16 cellular contexts compared by ENCODE assay signal in genomic region chr20:47561175-47561574, GRCh38. TPM values are rescaled to one million over a fixed set of nuclear protein-coding genes. Genes with fewer than 3 reads are reported as not detected.
A peak's percentile ranks its signal among the peaks of the same experiment; 100 is the strongest.
DNase-seq lines count a peak whose midpoint lies in the region; ATAC-seq, FAIRE-seq and TF ChIP-seq lines count a peak whose summit lies in the region.
"Had no signal": no experiment of that assay in that cellular context is flagged by ENCODE, and none has a peak within 500 bp of the region (broad histone marks: within the 10 kb centered on the region; RNA-seq: fewer than 3 reads in every experiment).

No MANE protein-coding gene starts in this region.

- DNase-seq in AG09319 (ENCODE audit: extremely low read depth, low read depth) (peak; percentile 52), HEK293T (ENCODE audit: extremely low spot score) (no peak), dedifferentiated amniotic fluid mesenchymal stem cell (ENCODE audit: extremely low spot score) (peak; percentile 54), HepG2 (ENCODE audit: low spot score) (no peak), mesendoderm (no peak), HK-2 (ENCODE audit: unreplicated experiment) (no peak), vagina (ENCODE audit: extremely low spot score in 2 of 2) (no peak)
- DNase-seq: cerebellar nuclear complex; Kasumi-1; mucosa of descending colon; NCI-H510A treated with DMSO at 0.1 percent for 48 hours; stimulated activated CD8-positive, alpha-beta memory T cell treated with anti-CD3 and anti-CD28 coated beads, Interleukin-4, amount 100 ng/mL, for 48 hours had no signal

- H3K4me2 ChIP-seq in HepG2 (ENCODE audit: low read depth, low read length), result no peak overlapping the region
- no peak overlapping the region for H3K4me2 ChIP-seq in mesendoderm (ENCODE audit: low read length)

- CTCF ChIA-PET in HEK293T (lab: Yijun Ruan, JAX) (interaction anchor here (0.5 to 0.8 kb wide), 3 partner anchors 60 to 914 kb away, joined by 3 to 4 read pairs (median 4); no protein-coding TSS in a partner anchor), HepG2 (lab: Yijun Ruan, JAX; ENCODE audit: low intra/inter-chr PET ratio, low total read pairs) (no interaction called here)

- peaks cover 8% of the 10 kb centered on the region for H4K20me1 ChIP-seq in HepG2 (ENCODE audit: insufficient read depth, low read length)

- in situ Hi-C loops in HepG2 (cut with HindIII; ENCODE audit: extremely low pct_ligation_motif_present, low pct_unique_long_range_greater_than_20kb), result no loop called here

- H3K79me1 ChIP-seq in mesendoderm (ENCODE audit: low read length), result peaks cover 4% of the 10 kb centered on the region

- H3K4me1 ChIP-seq in HepG2 (ENCODE audit: insufficient read depth, low read length) (peaks cover 81% of the 10 kb centered on the region), mesendoderm (ENCODE audit: control insufficient read depth, low read depth, low read length) (no peaks in the 10 kb centered on the region), vagina (peaks cover 44% of the 10 kb centered on the region)

- H4K5ac ChIP-seq in mesendoderm (ENCODE audit: low read length), result no peak overlapping the region

- H3K9ac ChIP-seq in HepG2 (ENCODE audit: insufficient read depth, low read depth, low read length) (no peak overlapping the region), mesendoderm (ENCODE audit: low read length) (no peak overlapping the region)
- H3K9ac ChIP-seq: BLaER1 treated with 17β-estradiol and CSF1 and Interleukin-3, amounts not matched to agents 10 nM and 100 nM had no signal

- no peaks in the 10 kb centered on the region for H3K27me3 ChIP-seq in HepG2 (ENCODE audit: control insufficient read depth in 1 of 2, insufficient read depth in 2 of 2, low read length in 2 of 2)
- no peaks in the 10 kb centered on the region for H3K27me3 ChIP-seq in mesendoderm (ENCODE audit: insufficient read depth, low read length, poor library complexity)
- H3K27me3 ChIP-seq in vagina, result no peaks in the 10 kb centered on the region
- H3K27me3 ChIP-seq: BLaER1 treated with 17β-estradiol and CSF1 and Interleukin-3, amounts not matched to agents 10 nM and 100 nM had no signal

- H3K36me3 ChIP-seq in HepG2 (replicated peaks in 1 of 2; ENCODE audit: control insufficient read depth in 1 of 2, insufficient read depth in 2 of 2, low read length in 2 of 2) (no peaks in the 10 kb centered on the region), mesendoderm (ENCODE audit: control insufficient read depth, insufficient read depth, low read length) (no peaks in the 10 kb centered on the region), vagina (no peaks in the 10 kb centered on the region)

- no peak overlapping the region for H2BK15ac ChIP-seq in mesendoderm (replicated peaks; ENCODE audit: low read depth)

- TF ChIP-seq EP300 in HepG2 (IDR thresholded peaks at IDR 0.05; ENCODE audit: low read depth in 2 of 2, low read length in 2 of 2) (no peak), HepG2 (CRISPR knock-in tag; IDR thresholded peaks at IDR 0.05; ENCODE audit: borderline replicate concordance) (no peak)

- ATAC-seq in HepG2 (no peak), HG03571 (IDR thresholded peaks at IDR 0.05; ENCODE audit: unreplicated experiment) (no peak)

- H3K27ac ChIP-seq in HepG2 (ENCODE audit: extremely low read length, insufficient read depth, low read length) (no peak overlapping the region), mesendoderm (ENCODE audit: low read depth, low read length) (no peak overlapping the region), vagina (no peak overlapping the region)
- H3K27ac ChIP-seq: BLaER1 treated with 17β-estradiol and CSF1 and Interleukin-3, amounts not matched to agents 10 nM and 100 nM had no signal

- WGBS in HepG2 (ENCODE audit: low lambda C conversion rate), result 82% methylated on average over 3 of the region's 3 CpGs
- WGBS in mesendoderm (ENCODE audit: extremely low coverage, insufficient coverage, low lambda C conversion rate), result no CpG with 5 or more reads among the region's 3 CpGs

- H2AK5ac ChIP-seq in mesendoderm (ENCODE audit: low read length), result no peak overlapping the region

- no peak overlapping the region for H3K56ac ChIP-seq in mesendoderm (ENCODE audit: low read length)

- TF ChIP-seq RAD21 in HepG2 (CRISPR knock-in tag; IDR thresholded peaks at IDR 0.05), result no peak

- H3K4me3 ChIP-seq in HepG2 (replicated peaks in 1 of 3; ENCODE audit: insufficient read depth in 1 of 3, low read depth in 2 of 3, low read length in 3 of 3) (no peak overlapping the region), mesendoderm (ENCODE audit: low read length) (no peak overlapping the region), vagina (no peak overlapping the region)
- H3K4me3 ChIP-seq: BLaER1 treated with 17β-estradiol and CSF1 and Interleukin-3, amounts not matched to agents 10 nM and 100 nM; mucosa of descending colon had no signal

- no peak for TF ChIP-seq POLR2A in HepG2 (IDR thresholded peaks at IDR 0.05; ENCODE audit: insufficient read depth in 1 of 2, low read depth in 2 of 2, low read length in 2 of 2)
- no peak for TF ChIP-seq POLR2A in vagina (IDR thresholded peaks at IDR 0.05)

- FAIRE-seq in HepG2 (lab: Jason Lieb, UNC), result no peak
- FAIRE-seq: RCC 7860, urothelium cell line had no signal

- H4K8ac ChIP-seq in mesendoderm (ENCODE audit: low read depth, low read length), result no peak overlapping the region

- H3K79me2 ChIP-seq in HepG2 (ENCODE audit: insufficient read depth, low read length), result peaks cover 98% of the 10 kb centered on the region
- H3K79me2 ChIP-seq in mesendoderm (ENCODE audit: control insufficient read depth, insufficient read depth, low read length), result peaks cover 3% of the 10 kb centered on the region

- H3K23ac ChIP-seq in mesendoderm (ENCODE audit: low read length), result no peak overlapping the region

- intact Hi-C loops in HepG2 (cut with micrococcal nuclease; ENCODE audit: unreplicated experiment), result no loop called here
- intact Hi-C loops in vagina (cut with DNase I), result no loop called here

- no peak overlapping the region for H3K4ac ChIP-seq in mesendoderm (ENCODE audit: low read depth, low read length)

- H2BK120ac ChIP-seq in mesendoderm (ENCODE audit: low read depth, low read length), result no peak overlapping the region

- no TSS peak for BruUV-seq in HepG2 (replicated peaks; lab: Mats Ljungman, UMichigan)

- no peak overlapping the region for H2AFZ ChIP-seq in HepG2 (ENCODE audit: low read length)

- H3K18ac ChIP-seq in mesendoderm (ENCODE audit: low read length), result no peak overlapping the region

- no peak for TF ChIP-seq CTCF in AG09319 (IDR thresholded peaks at IDR 0.05; ENCODE audit: low read depth, low read length)
- no peak for TF ChIP-seq CTCF in HepG2 (CRISPR knock-in tag; IDR thresholded peaks at IDR 0.05)
- no peak for TF ChIP-seq CTCF in vagina (IDR thresholded peaks at IDR 0.05)

- no peak overlapping the region for H2BK5ac ChIP-seq in mesendoderm (ENCODE audit: low read length)

- POLR2A ChIA-PET in HEK293T (lab: Yijun Ruan, JAX), result interaction anchor here (1.0 kb wide), 1 partner anchor 59 kb away, joined by 4 read pairs; the partner anchor contains the start of gene NCOA3
- POLR2A ChIA-PET in HepG2 (lab: Yijun Ruan, JAX), result interaction anchor here (1.1 to 1.8 kb wide), 3 partner anchors 15 to 177 kb away, joined by 3 to 5 read pairs (median 4); no protein-coding TSS in a partner anchor

- H3K9me3 ChIP-seq in HepG2 (ENCODE audit: low read length), result no peaks in the 10 kb centered on the region
- H3K9me3 ChIP-seq in vagina, result no peaks in the 10 kb centered on the region
- H3K9me3 ChIP-seq: BLaER1 treated with 17β-estradiol and CSF1 and Interleukin-3, amounts not matched to agents 10 nM and 100 nM; mucosa of descending colon had no signal

TF ChIP-seq in HEK293T, 16 proteins besides CTCF, POLR2A, EP300 and RAD21:
- peak; percentile 95 for TF ChIP-seq ZNF384 (IDR thresholded peaks at IDR 0.05)
- TF ChIP-seq ELF4 (IDR thresholded peaks at IDR 0.05), result no peak
- no peak for TF ChIP-seq TARDBP (IDR thresholded peaks at IDR 0.05)
TF ChIP-seq in HEK293T: peak in this region for 1.

TF ChIP-seq in HepG2, 621 proteins besides CTCF, POLR2A, EP300 and RAD21 (continues in another document):
- TF ChIP-seq ZNF670 (CRISPR knock-in tag; IDR thresholded peaks at IDR 0.05; ENCODE audit: borderline replicate concordance) (0 out of 2 replicates have a peak, but pooled peaks have one; percentile 8), ZNF7 (CRISPR knock-in tag; IDR thresholded peaks at IDR 0.05) (no peak), SMC3 (IDR thresholded peaks at IDR 0.05; ENCODE audit: low read length) (no peak), ZNF264 (CRISPR knock-in tag; IDR thresholded peaks at IDR 0.05) (no peak), ZFY (CRISPR knock-in tag; IDR thresholded peaks at IDR 0.05) (no peak)

RNA-seq across cellular contexts. Expression of gene NCOA3, which starts 59.5 kb away (rescaled TPM):
- total RNA-seq in HepG2 (2016; rRNA removed; fragmentation: Illumina TruSeq; extraction: Trizol), result 56.8 and 76.2 TPM in 2 replicates
- total RNA-seq in HepG2 (2016; cell fraction: cytosol; rRNA removed; fragmentation: Illumina TruSeq; extraction: Trizol; ENCODE audit: low read depth), result 30.2 and 36.5 TPM in 2 replicates
- 56.0 and 74.0 TPM in 2 replicates for total RNA-seq in HepG2 (2016; cell fraction: insoluble cytoplasmic fraction; rRNA removed; fragmentation: Illumina TruSeq; extraction: Trizol)
- 34.2 and 36.7 TPM in 2 replicates for total RNA-seq in HepG2 (2016; cell fraction: membrane; rRNA removed; fragmentation: Illumina TruSeq; extraction: Trizol)
- total RNA-seq in HepG2 (2016; cell fraction: nucleus; rRNA removed; fragmentation: Illumina TruSeq; extraction: Trizol), result 59.3 and 64.3 TPM in 2 replicates
- 25.0 and 35.0 TPM in 2 replicates for polyA plus RNA-seq in HepG2 (2011; rRNA removed)
- 17.2 and 18.9 TPM in 2 replicates for polyA plus RNA-seq in HepG2 (2011; cell fraction: cytosol; rRNA removed)
- 36.9 and 40.6 TPM in 2 replicates for polyA plus RNA-seq in HepG2 (2011; cell fraction: nucleus; rRNA removed)
- 22.6 and 26.9 TPM in 2 replicates for polyA plus RNA-seq in HepG2 (2012)
- 2.0 and 2.4 TPM in 2 replicates for polyA plus RNA-seq in HepG2 (2016; cell fraction: cytosol; fragmentation: Illumina TruSeq; extraction: Trizol; ENCODE audit: low read depth)
- 40.1 and 40.4 TPM in 2 replicates for polyA plus RNA-seq in HepG2 (2016; cell fraction: insoluble cytoplasmic fraction; fragmentation: Illumina TruSeq; extraction: Trizol; ENCODE audit: low read depth)
- polyA plus RNA-seq in HepG2 (2016; cell fraction: membrane; fragmentation: Illumina TruSeq; extraction: Trizol; ENCODE audit: low read depth), result 5.5 and 5.7 TPM in 2 replicates
- 53.5 and 57.7 TPM in 2 replicates for polyA plus RNA-seq in HepG2 (2016; cell fraction: nucleus; fragmentation: Illumina TruSeq; extraction: Trizol; ENCODE audit: insufficient read depth, low read depth)
- polyA minus RNA-seq in HepG2 (2011; rRNA and poly(A)+ RNA removed; ENCODE audit: low replicate concordance), result 49.8 and 56.6 TPM in 2 replicates
- polyA minus RNA-seq in HepG2 (2011; cell fraction: cytosol; rRNA and poly(A)+ RNA removed), result 41.6 and 42.5 TPM in 2 replicates
- polyA minus RNA-seq in HepG2 (2011; cell fraction: nucleus; rRNA and poly(A)+ RNA removed), result 75.8 and 76.3 TPM in 2 replicates
- polyA plus RNA-seq in mesendoderm (2013, experiment 1 of 2), result 6.1 TPM
- polyA plus RNA-seq in mesendoderm (2013, experiment 2 of 2), result 6.3 TPM
- total RNA-seq in vagina, result 47.1 TPM

Comparison
In these comparisons a context has a peak if more than half of its experiments do, and no peak if none do; other contexts are left out.
1. DNase-seq: peak in AG09319 (single experiment) and dedifferentiated amniotic fluid mesenchymal stem cell (single experiment); none in HEK293T (single experiment), HepG2 (single experiment), mesendoderm (single experiment), HK-2 (single experiment) and vagina (0 of 2).